ENCODE assay signal across 8 cellular contexts in the genomic region with DNA sequence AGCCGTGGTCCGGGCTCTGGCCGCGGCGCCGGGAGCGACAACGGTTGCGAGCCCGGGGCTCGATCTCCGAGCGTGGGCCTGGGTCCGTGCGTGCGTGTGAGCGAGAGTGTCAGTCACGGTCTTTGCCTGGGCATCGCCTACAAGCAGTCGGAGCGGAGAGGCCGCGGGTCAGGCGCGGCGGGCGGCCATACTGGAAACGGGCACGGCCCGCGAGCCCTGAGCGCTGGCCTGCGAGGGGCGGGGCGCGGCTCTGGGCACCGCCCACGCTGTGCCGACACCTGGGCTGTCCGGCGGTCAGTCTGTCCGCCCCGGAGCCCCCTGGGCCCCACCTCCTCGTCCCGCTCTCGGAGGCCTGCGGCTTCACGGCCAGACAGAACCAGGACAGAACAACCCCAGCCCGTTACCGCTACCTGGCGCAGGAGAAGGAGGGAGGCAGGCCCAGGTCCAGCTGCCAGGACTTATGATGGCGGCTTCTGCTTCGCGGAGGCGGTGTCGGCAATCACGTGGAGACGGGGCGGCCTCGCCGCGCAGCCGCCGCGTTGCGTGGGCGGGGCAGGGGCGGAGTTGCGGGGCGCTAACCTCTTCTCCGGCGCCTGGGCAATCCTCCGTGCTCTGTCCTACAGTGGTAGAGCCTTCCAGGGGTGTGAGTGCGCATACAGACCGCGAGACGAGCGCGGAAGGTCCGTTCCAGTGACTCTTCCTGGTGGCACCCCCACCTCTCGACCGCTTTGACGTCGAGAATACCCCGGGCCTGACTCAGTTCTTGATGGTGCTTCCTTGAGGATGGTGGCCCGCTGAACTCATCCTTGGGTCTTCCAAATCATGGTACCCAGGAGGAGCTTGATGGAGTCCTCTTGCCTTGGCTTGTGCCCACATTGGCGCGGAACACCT. TPM values are rescaled to one million over a fixed set of nuclear protein-coding genes. Genes with fewer than 3 reads are reported as not detected.
DNase-seq lines count a peak whose midpoint lies in the region; ATAC-seq and TF ChIP-seq lines count a peak whose summit lies in the region.

TSS of gene TMEM131 (minus strand) at position 215 of the 891 bp plus-strand sequence. CDS start 286 bp downstream, outside the sequence.

- H3K36me3 Mint-ChIP-seq in activated T-cell treated with anti-CD3 and anti-CD28 coated beads, Interleukin-2, amount 50 U/mL, for 24 hours (ENCODE audit: low read depth): peaks cover 4% of the 10 kb centered on the region

- peak within 1 kb of the TSS; percentile 94 for H3K4me3 ChIP-seq in mucosa of rectum (ENCODE audit: low read length in 2 of 2)

- H3K27me3 Mint-ChIP-seq in activated T-cell treated with anti-CD3 and anti-CD28 coated beads, Interleukin-2, amount 50 U/mL, for 24 hours: no peaks in the 10 kb centered on the region

- peak within 1 kb of the TSS; percentile 96 to 97 for H3K27ac ChIP-seq in mucosa of rectum (ENCODE audit: low read depth in 2 of 2, low read length in 2 of 2)

- peak; percentile 78 for ATAC-seq in GM21723 (IDR thresholded peaks at IDR 0.05; ENCODE audit: unreplicated experiment)

- H3K9me3 Mint-ChIP-seq in activated T-cell treated with anti-CD3 and anti-CD28 coated beads, Interleukin-2, amount 50 U/mL, for 24 hours: no peaks in the 10 kb centered on the region

- peaks cover 5 to 21% of the 10 kb centered on the region in 2 donors for H3K4me1 ChIP-seq in mucosa of rectum (ENCODE audit: control insufficient read depth in 2 of 2, insufficient read depth in 2 of 2, low read length in 2 of 2)

- no peaks in the 10 kb centered on the region for H3K9me3 ChIP-seq in mucosa of rectum (ENCODE audit: control insufficient read depth in 2 of 2, low read length in 2 of 2)

- DNase-seq in DMS53 treated with DMSO at 0.1 percent for 48 hours (lab: John Stamatoyannopoulos, UW; ENCODE audit: unreplicated experiment) (peak; percentile 100), KG1 (lab: John Stamatoyannopoulos, UW) (peak; percentile 97), erythroblast (lab: John Stamatoyannopoulos, UW) (peak; percentile 95 to 97)
- DNase-seq in activated T-cell treated with anti-CD3 and anti-CD28 coated beads, Interleukin-2, amount 50 U/mL, for 24 hours: peak; percentile 99
- DNase-seq in stimulated activated CD8-positive, alpha-beta memory T cell treated with anti-CD3 and anti-CD28 coated beads, Interleukin-4, amount 100 ng/mL, for 4 hours (ENCODE audit: low read depth in 2 of 2, low spot score in 1 of 2): peak; percentile 90 to 92

- TF ChIP-seq POLR2A in erythroblast (IDR thresholded peaks at IDR 0.05; ENCODE audit: low read length): peak; percentile 86

- peak within 1 kb of the TSS; percentile 93 to 94 for H3K9ac ChIP-seq in mucosa of rectum (ENCODE audit: low read depth in 1 of 2, low read length in 2 of 2)

- no peaks in the 10 kb centered on the region for H3K36me3 ChIP-seq in mucosa of rectum (ENCODE audit: control insufficient read depth in 2 of 2, insufficient read depth in 2 of 2, low read length in 2 of 2)

- H3K4me1 Mint-ChIP-seq in activated T-cell treated with anti-CD3 and anti-CD28 coated beads, Interleukin-2, amount 50 U/mL, for 24 hours (ENCODE audit: low read depth): peaks cover 41% of the 10 kb centered on the region

- H3K27me3 ChIP-seq in mucosa of rectum (ENCODE audit: control insufficient read depth in 2 of 2, insufficient read depth in 2 of 2, low read length in 2 of 2): no peaks in the 10 kb centered on the region

- peak within 1 kb of the TSS; percentile 95 for H3K27ac Mint-ChIP-seq in activated T-cell treated with anti-CD3 and anti-CD28 coated beads, Interleukin-2, amount 50 U/mL, for 24 hours

- peak within 1 kb of the TSS; percentile 91 for H3K4me3 Mint-ChIP-seq in activated T-cell treated with anti-CD3 and anti-CD28 coated beads, Interleukin-2, amount 50 U/mL, for 24 hours

TF ChIP-seq in PFSK-1, 5 proteins besides CTCF, POLR2A, EP300 and RAD21:
- TF ChIP-seq REST (IDR thresholded peaks at IDR 0.05; ENCODE audit: insufficient read depth in 1 of 2, low read depth in 2 of 2, low read length in 2 of 2) (0 out of 4 replicates have a peak, but pooled peaks of 1 of the 2 experiments have one; percentile 30), SIN3A (IDR thresholded peaks at IDR 0.05; ENCODE audit: borderline replicate concordance, insufficient read depth, low read length) (no peak), TAF1 (IDR thresholded peaks at IDR 0.05; ENCODE audit: borderline replicate concordance, insufficient read depth, low read length) (peak; percentile 92), POLR2AphosphoS5 (IDR thresholded peaks at IDR 0.05; ENCODE audit: low read depth, low read length) (peak; percentile 76), FOXP2 (optimal IDR thresholded peaks at IDR 0.05; ENCODE audit: borderline replicate concordance, extremely low read depth, extremely low read length, insufficient read depth) (peak; percentile 10)
TF ChIP-seq in PFSK-1: peak in this region for 4.

RNA-seq across cellular contexts. Expression of gene TMEM131, which starts in this region (rescaled TPM):
- 34.3 TPM for polyA plus RNA-seq in PFSK-1 (2012; ENCODE audit: insufficient read length, low read depth)

Comparison
In these comparisons a context has a peak if more than half of its experiments do, and no peak if none do; other contexts are left out.
1. Peak in every context shown above with its lines: DNase-seq, ATAC-seq, H3K4me3 ChIP-seq and H3K27ac ChIP-seq.